ENCODE assay signal across 1 cellular context in the genomic region with DNA sequence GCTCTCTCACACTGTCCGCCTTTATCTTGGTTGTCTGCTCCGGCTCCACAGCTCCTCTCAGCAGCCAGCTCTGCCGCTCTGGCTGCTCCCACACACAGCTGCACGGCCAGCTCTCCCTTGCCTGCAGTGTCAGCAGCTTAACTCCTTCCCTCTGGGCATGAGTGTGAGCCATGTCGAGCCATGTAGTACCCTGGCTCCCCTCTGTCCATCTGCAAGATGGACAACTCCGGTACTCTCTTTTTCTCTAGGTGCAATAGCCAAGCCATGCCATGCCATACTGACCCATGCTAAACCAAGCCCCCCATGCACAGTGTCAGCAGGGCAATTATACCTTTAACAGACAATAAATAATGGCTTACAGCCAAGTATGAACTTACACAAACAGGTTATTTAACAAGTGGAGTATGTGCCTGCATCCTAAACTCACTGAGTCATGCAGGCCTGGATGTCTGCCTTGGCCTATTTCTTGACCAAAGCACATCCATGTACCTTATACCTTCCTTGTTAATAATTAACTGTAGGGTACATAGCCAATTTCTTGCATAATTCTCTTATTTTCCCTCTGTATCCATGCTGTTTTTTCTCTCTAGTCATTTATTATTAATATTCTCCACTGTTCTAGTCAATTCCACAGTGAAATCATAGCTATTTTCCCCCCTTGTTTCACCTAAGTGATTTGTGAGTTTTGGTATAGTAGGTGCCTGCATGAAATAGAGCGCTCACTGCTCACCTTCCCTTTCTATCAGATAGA.
TF ChIP-seq lines count a peak whose summit lies in the region.

No MANE protein-coding gene starts in this region.

TF ChIP-seq in SK-N-SH treated with all-trans-retinoic acid at 6 μM for 48 hours, 23 proteins besides CTCF, POLR2A, EP300 and RAD21 (continued from another document):
- TF ChIP-seq, protein P1, sequence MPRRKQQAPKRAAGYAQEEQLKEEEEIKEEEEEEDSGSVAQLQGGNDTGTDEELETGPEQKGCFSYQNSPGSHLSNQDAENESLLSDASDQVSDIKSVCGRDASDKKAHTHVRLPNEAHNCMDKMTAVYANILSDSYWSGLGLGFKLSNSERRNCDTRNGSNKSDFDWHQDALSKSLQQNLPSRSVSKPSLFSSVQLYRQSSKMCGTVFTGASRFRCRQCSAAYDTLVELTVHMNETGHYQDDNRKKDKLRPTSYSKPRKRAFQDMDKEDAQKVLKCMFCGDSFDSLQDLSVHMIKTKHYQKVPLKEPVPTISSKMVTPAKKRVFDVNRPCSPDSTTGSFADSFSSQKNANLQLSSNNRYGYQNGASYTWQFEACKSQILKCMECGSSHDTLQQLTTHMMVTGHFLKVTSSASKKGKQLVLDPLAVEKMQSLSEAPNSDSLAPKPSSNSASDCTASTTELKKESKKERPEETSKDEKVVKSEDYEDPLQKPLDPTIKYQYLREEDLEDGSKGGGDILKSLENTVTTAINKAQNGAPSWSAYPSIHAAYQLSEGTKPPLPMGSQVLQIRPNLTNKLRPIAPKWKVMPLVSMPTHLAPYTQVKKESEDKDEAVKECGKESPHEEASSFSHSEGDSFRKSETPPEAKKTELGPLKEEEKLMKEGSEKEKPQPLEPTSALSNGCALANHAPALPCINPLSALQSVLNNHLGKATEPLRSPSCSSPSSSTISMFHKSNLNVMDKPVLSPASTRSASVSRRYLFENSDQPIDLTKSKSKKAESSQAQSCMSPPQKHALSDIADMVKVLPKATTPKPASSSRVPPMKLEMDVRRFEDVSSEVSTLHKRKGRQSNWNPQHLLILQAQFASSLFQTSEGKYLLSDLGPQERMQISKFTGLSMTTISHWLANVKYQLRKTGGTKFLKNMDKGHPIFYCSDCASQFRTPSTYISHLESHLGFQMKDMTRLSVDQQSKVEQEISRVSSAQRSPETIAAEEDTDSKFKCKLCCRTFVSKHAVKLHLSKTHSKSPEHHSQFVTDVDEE (CRISPR knock-in tag; IDR thresholded peaks at IDR 0.05), result 0 out of 2 replicates have a peak, but pooled peaks have one; percentile 37
- TF ChIP-seq GLIS3 (CRISPR knock-in tag; IDR thresholded peaks at IDR 0.05) (no peak), ZNF8 (CRISPR knock-in tag; IDR thresholded peaks at IDR 0.05) (no peak), CSDC2 (CRISPR knock-in tag; IDR thresholded peaks at IDR 0.05) (no peak)
- TF ChIP-seq, protein P2, sequence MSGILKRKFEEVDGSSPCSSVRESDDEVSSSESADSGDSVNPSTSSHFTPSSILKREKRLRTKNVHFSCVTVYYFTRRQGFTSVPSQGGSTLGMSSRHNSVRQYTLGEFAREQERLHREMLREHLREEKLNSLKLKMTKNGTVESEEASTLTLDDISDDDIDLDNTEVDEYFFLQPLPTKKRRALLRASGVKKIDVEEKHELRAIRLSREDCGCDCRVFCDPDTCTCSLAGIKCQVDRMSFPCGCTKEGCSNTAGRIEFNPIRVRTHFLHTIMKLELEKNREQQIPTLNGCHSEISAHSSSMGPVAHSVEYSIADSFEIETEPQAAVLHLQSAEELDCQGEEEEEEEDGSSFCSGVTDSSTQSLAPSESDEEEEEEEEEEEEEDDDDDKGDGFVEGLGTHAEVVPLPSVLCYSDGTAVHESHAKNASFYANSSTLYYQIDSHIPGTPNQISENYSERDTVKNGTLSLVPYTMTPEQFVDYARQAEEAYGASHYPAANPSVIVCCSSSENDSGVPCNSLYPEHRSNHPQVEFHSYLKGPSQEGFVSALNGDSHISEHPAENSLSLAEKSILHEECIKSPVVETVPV (CRISPR knock-in tag; IDR thresholded peaks at IDR 0.05), result no peak
